Comparison of ENCODE assay signal across 21 cellular contexts in genomic region chr4:47278631-47279030, GRCh38.
A peak's percentile ranks its signal among the peaks of the same experiment; 100 is the strongest.
DNase-seq lines count a peak whose midpoint lies in the region; ATAC-seq lines count a peak whose summit lies in the region.
"Had no signal": no experiment of that assay in that cellular context is flagged by ENCODE, and none has a peak within 500 bp of the region (broad histone marks: within the 10 kb centered on the region; RNA-seq: fewer than 3 reads in every experiment).

No MANE protein-coding gene starts in this region.

- ATAC-seq in HG03442 (IDR thresholded peaks at IDR 0.05; ENCODE audit: unreplicated experiment): no peak
- no peak for ATAC-seq in HG03354 (IDR thresholded peaks at IDR 0.05; ENCODE audit: poor library complexity, severe bottlenecking, unreplicated experiment)
- ATAC-seq in HG02870 (IDR thresholded peaks at IDR 0.05; ENCODE audit: unreplicated experiment): no peak
- ATAC-seq: activated T-helper 17 cell treated with anti-CD3 and anti-CD28 coated beads, Interleukin-2, amount 50 U/mL, for 72 hours; body of pancreas; lower lobe of right lung; mucosa of descending colon had no signal

- DNase-seq in COR-L47 (lab: John Stamatoyannopoulos, UW) (peak; percentile 38), M059J (ENCODE audit: low read depth) (peak; percentile 18), NCI-H524 treated with DMSO at 0.1 percent for 48 hours (lab: John Stamatoyannopoulos, UW) (peak; percentile 74), cerebellum (ENCODE audit: low spot score) (peak; percentile 81), NCI-H345 (lab: John Stamatoyannopoulos, UW) (no peak)
- DNase-seq: activated CD4-positive, alpha-beta T cell treated with anti-CD3 and anti-CD28 coated beads, Interleukin-2, amount 50 U/mL, for 1 hour; activated naive CD8-positive, alpha-beta T cell treated with anti-CD3 and anti-CD28 coated beads, Interleukin-2, amount 10 ng/mL, durations not matched to agents 7 days and 5 days; colonic mucosa; DMS153; kidney; lower lobe of right lung; mucosa of descending colon; NCI-H1048; NK-92 treated with Interleukin-12 subunit alpha and Interleukin-12 subunit beta, amount 100 ng/mL, for 24 hours; sigmoid colon; T-helper 2 cell had no signal
